12 cellular contexts compared by ENCODE assay signal in the genomic region with DNA sequence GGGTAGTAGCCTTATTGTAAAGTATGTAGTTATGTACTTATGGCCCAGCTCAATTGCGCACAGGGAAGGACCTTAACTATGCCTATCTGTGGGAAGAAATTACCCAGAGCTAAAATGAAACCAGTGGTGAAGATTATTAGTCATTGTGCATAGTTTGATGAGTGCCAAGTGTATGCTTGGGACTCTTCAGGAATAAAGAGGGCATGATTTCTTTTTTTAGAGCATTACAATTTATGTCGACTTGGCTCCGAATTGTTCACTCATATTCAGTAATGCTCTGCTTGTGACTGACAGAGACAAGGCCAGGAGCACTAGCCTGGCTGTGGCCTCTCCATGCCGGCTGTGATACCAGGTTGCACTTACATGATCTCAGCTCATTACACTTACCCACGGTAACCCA.
DNase-seq lines count a peak whose midpoint lies in the region; TF ChIP-seq lines count a peak whose summit lies in the region.
"Had no signal": no experiment of that assay in that cellular context is flagged by ENCODE, and none has a peak within 500 bp of the region (broad histone marks: within the 10 kb centered on the region; RNA-seq: fewer than 3 reads in every experiment).

No MANE protein-coding gene starts in this region.

- DNase-seq in AG09309 (ENCODE audit: low read depth), result peak; percentile 21
- DNase-seq in RKO (ENCODE audit: low spot score), result peak; percentile 43
- no peak for DNase-seq in epithelial cell of proximal tubule (ENCODE audit: low read depth)
- DNase-seq in myocyte (ENCODE audit: low read depth), result peak; percentile 94
- DNase-seq in anterior cingulate cortex (lab: John Stamatoyannopoulos, UW), result no peak
- no peak for DNase-seq in COLO668 (lab: John Stamatoyannopoulos, UW; ENCODE audit: unreplicated experiment)
- no peak for DNase-seq in nucleus accumbens (lab: John Stamatoyannopoulos, UW)
- no peak for DNase-seq in uterus
- DNase-seq: activated naive CD8-positive, alpha-beta T cell treated with anti-CD3 and anti-CD28 coated beads, Interleukin-2, amount 50 U/mL, for 24 hours; Kasumi-1 had no signal

- H3K4me1 ChIP-seq in uterus, result no peaks in the 10 kb centered on the region
- H3K4me1 ChIP-seq: prostate gland had no signal

- no peak for TF ChIP-seq POLR2A in uterus (IDR thresholded peaks at IDR 0.05)

- no peak overlapping the region for H3K27ac ChIP-seq in uterus
- H3K27ac ChIP-seq: prostate gland, suprapubic skin had no signal

- TF ChIP-seq CTCF in AG09309 (IDR thresholded peaks at IDR 0.05; ENCODE audit: control insufficient read depth, insufficient read depth, low read depth, low read length, missing control alignments) (no peak), epithelial cell of proximal tubule (conservative IDR thresholded peaks at IDR 0.05; ENCODE audit: low read depth, low read length) (no peak), uterus (IDR thresholded peaks at IDR 0.05) (no peak)

- no peak overlapping the region for H3K4me3 ChIP-seq in AG09309 (ENCODE audit: control insufficient read depth, low read depth, low read length)
- H3K4me3 ChIP-seq in epithelial cell of proximal tubule (ENCODE audit: low read depth, low read length), result peak overlapping the region; percentile 61
- no peak overlapping the region for H3K4me3 ChIP-seq in uterus
- H3K4me3 ChIP-seq: prostate gland, suprapubic skin had no signal

- no peaks in the 10 kb centered on the region for H3K27me3 ChIP-seq in uterus
- H3K27me3 ChIP-seq: suprapubic skin had no signal

- no peaks in the 10 kb centered on the region for H3K36me3 ChIP-seq in uterus
- H3K36me3 ChIP-seq: prostate gland, suprapubic skin had no signal

- intact Hi-C loops in uterus (cut with DNase I; ENCODE audit: low total_unique reads), result no loop called here

- H3K9me3 ChIP-seq in uterus, result no peaks in the 10 kb centered on the region
- H3K9me3 ChIP-seq: prostate gland, suprapubic skin had no signal

Comparison
In these comparisons a context has a peak if more than half of its experiments do, and no peak if none do; other contexts are left out.
1. DNase-seq: peak in AG09309 (single experiment), RKO (single experiment) and myocyte (single experiment); none in epithelial cell of proximal tubule (single experiment), anterior cingulate cortex (0 of 58), COLO668 (single experiment), nucleus accumbens (0 of 56) and uterus (0 of 2).